In the genomic region with DNA sequence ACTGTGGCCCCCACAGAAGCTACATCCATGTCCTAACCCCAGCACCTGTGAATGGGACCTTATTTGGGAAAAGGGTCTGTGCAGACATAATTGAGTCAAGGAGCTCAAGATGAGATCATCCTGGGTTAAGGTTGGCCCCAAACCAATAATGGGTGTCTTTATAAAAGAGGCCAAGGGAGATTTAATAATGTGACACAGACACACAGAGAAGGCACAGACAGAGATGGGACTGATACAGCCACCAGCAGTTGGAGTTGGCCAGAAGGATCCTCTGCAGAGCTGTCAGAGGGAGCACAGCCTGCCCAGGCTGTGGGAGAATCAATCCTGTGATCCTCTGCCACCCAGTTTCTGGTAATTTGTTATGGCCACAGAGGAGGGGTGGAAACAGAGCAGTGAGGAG, we compare ENCODE assay signal across 22 cellular contexts. TPM values are rescaled to one million over a fixed set of nuclear protein-coding genes. Genes with fewer than 3 reads are reported as not detected.
"Had no signal": no experiment of that assay in that cellular context is flagged by ENCODE, and none has a peak within 500 bp of the region (broad histone marks: within the 10 kb centered on the region; RNA-seq: fewer than 3 reads in every experiment).

No MANE protein-coding gene starts in this region.

- H3K27ac Mint-ChIP-seq: activated CD8-positive, alpha-beta T cell treated with anti-CD3 and anti-CD28 coated beads, Interleukin-2, amount 10 ng/mL, durations not matched to agents 7 days and 5 days; activated naive CD4-positive, alpha-beta T cell treated with anti-CD3 and anti-CD28 coated beads, Interleukin-2, amount 10 ng/mL, durations not matched to agents 7 days and 5 days; effector memory CD8-positive, alpha-beta T cell; naive thymus-derived CD4-positive, alpha-beta T cell; T-helper 1 cell treated with Interleukin-12 subunit alpha and Interleukin-12 subunit beta and Interleukin-4 antibody, amounts not matched to agents 30 μg/mL and 1 μg/mL, for 36 hours; WTC11 had no signal

- H3K9me3 Mint-ChIP-seq: activated naive CD4-positive, alpha-beta T cell treated with anti-CD3 and anti-CD28 coated beads, Interleukin-2, amount 10 ng/mL, durations not matched to agents 7 days and 5 days; central memory CD8-positive, alpha-beta T cell; effector memory CD8-positive, alpha-beta T cell; naive thymus-derived CD4-positive, alpha-beta T cell; neural crest cell; T-helper 1 cell treated with Interleukin-12 subunit alpha and Interleukin-12 subunit beta and Interleukin-4 antibody, amounts not matched to agents 30 μg/mL and 1 μg/mL, for 36 hours; WTC11 had no signal

- ATAC-seq: activated CD8-positive, alpha-beta T cell treated with anti-CD3 and anti-CD28 coated beads, Interleukin-2, amount 10 ng/mL, durations not matched to agents 7 days and 5 days; effector memory CD8-positive, alpha-beta T cell; sciatic nerve; WTC11 had no signal

- H3K4me1 Mint-ChIP-seq: activated naive CD4-positive, alpha-beta T cell treated with anti-CD3 and anti-CD28 coated beads, Interleukin-2, amount 10 ng/mL, durations not matched to agents 7 days and 5 days; central memory CD8-positive, alpha-beta T cell had no signal

- H3K4me3 Mint-ChIP-seq: activated CD8-positive, alpha-beta T cell treated with anti-CD3 and anti-CD28 coated beads, Interleukin-2, amount 10 ng/mL, durations not matched to agents 7 days and 5 days; activated naive CD4-positive, alpha-beta T cell treated with anti-CD3 and anti-CD28 coated beads, Interleukin-2, amount 10 ng/mL, durations not matched to agents 7 days and 5 days; central memory CD8-positive, alpha-beta T cell; effector memory CD8-positive, alpha-beta T cell; naive thymus-derived CD4-positive, alpha-beta T cell; neural crest cell; T-helper 1 cell treated with Interleukin-12 subunit alpha and Interleukin-12 subunit beta and Interleukin-4 antibody, amounts not matched to agents 30 μg/mL and 1 μg/mL, for 36 hours; WTC11 had no signal

- H3K27ac ChIP-seq: adrenal gland, ascending aorta, brain microvascular endothelial cell, esophagus muscularis mucosa, left ventricle myocardium inferior, thoracic aorta, upper lobe of left lung had no signal

- DNase-seq: activated CD8-positive, alpha-beta T cell treated with anti-CD3 and anti-CD28 coated beads, Interleukin-2, amount 10 ng/mL, durations not matched to agents 7 days and 5 days; activated naive CD4-positive, alpha-beta T cell treated with anti-CD3 and anti-CD28 coated beads, Interleukin-2, amount 10 ng/mL, durations not matched to agents 7 days and 5 days; brain microvascular endothelial cell; dorsolateral prefrontal cortex; effector memory CD8-positive, alpha-beta T cell; glutamatergic neuron; hypothalamus; naive thymus-derived CD4-positive, alpha-beta T cell; stimulated activated CD4-positive, alpha-beta T cell treated with anti-CD3 and anti-CD28 coated beads, Interleukin-15, amount 100 ng/mL, for 24 hours; stimulated activated naive CD4-positive, alpha-beta T cell; T1000; upper lobe of left lung had no signal

- H3K36me3 Mint-ChIP-seq: activated naive CD4-positive, alpha-beta T cell treated with anti-CD3 and anti-CD28 coated beads, Interleukin-2, amount 10 ng/mL, durations not matched to agents 7 days and 5 days; naive thymus-derived CD4-positive, alpha-beta T cell; WTC11 had no signal

RNA-seq across cellular contexts. Expression of a gene that starts 26.0 kb away (rescaled TPM):
- total RNA-seq: ascending aorta had no signal
